In the genomic region with DNA sequence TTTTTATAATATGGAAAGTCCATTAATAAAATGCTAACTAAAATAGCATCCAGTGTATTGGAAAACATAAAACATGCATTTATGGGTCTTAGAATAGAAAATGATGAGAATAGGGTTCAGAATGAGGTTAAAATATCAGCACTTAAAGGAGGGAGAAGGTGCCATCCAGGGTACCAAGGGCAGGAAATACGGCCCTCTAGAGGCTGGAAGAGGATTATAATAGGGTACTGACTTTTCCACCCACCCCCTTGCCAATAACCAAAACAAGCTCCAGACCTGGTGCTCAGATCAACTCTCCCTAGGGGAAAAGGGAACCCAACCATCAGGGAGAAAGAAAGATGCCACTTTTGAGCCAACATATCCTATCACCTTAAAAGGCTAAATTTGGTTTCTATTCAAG, we compare ENCODE assay signal across 1 cellular context.
TF ChIP-seq lines count a peak whose summit lies in the region.

No MANE protein-coding gene starts in this region.

TF ChIP-seq in WTC11, 78 proteins besides CTCF, POLR2A, EP300 and RAD21 (continued from another document):
- no peak for TF ChIP-seq OVOL2 (CRISPR knock-in tag; IDR thresholded peaks at IDR 0.05; ENCODE audit: borderline replicate concordance)
- no peak for TF ChIP-seq HMGA2 (CRISPR knock-in tag; IDR thresholded peaks at IDR 0.05)
- TF ChIP-seq ETV6 (CRISPR knock-in tag; IDR thresholded peaks at IDR 0.05): no peak
- TF ChIP-seq NFE2L1 (CRISPR knock-in tag; IDR thresholded peaks at IDR 0.05): no peak
- TF ChIP-seq SOX15 (CRISPR knock-in tag; IDR thresholded peaks at IDR 0.05): no peak
- no peak for TF ChIP-seq SMAD4 (CRISPR knock-in tag; IDR thresholded peaks at IDR 0.05)
- TF ChIP-seq, protein P1, sequence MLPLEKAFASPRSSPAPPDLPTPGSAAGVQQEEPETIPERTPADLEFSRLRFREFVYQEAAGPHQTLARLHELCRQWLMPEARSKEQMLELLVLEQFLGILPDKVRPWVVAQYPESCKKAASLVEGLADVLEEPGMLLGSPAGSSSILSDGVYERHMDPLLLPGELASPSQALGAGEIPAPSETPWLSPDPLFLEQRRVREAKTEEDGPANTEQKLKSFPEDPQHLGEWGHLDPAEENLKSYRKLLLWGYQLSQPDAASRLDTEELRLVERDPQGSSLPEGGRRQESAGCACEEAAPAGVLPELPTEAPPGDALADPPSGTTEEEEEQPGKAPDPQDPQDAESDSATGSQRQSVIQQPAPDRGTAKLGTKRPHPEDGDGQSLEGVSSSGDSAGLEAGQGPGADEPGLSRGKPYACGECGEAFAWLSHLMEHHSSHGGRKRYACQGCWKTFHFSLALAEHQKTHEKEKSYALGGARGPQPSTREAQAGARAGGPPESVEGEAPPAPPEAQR (CRISPR knock-in tag; IDR thresholded peaks at IDR 0.05): no peak
- no peak for TF ChIP-seq ZNF416 (CRISPR knock-in tag; IDR thresholded peaks at IDR 0.05)
- TF ChIP-seq CREM (CRISPR knock-in tag; IDR thresholded peaks at IDR 0.05): no peak
- no peak for TF ChIP-seq PRRX2 (CRISPR knock-in tag; IDR thresholded peaks at IDR 0.05)
- no peak for TF ChIP-seq SP1 (CRISPR knock-in tag; conservative IDR thresholded peaks at IDR 0.05)
